ENCODE assay signal across 1 cellular context in genomic region chr18:54220406-54220805, GRCh38.
TF ChIP-seq lines count a peak whose summit lies in the region.

No MANE protein-coding gene starts in this region.

TF ChIP-seq in HepG2, 621 proteins besides CTCF, POLR2A, EP300 and RAD21:
- TF ChIP-seq ZNF614 (CRISPR knock-in tag; IDR thresholded peaks at IDR 0.05; ENCODE audit: borderline replicate concordance): no peak
- TF ChIP-seq, protein P1, sequence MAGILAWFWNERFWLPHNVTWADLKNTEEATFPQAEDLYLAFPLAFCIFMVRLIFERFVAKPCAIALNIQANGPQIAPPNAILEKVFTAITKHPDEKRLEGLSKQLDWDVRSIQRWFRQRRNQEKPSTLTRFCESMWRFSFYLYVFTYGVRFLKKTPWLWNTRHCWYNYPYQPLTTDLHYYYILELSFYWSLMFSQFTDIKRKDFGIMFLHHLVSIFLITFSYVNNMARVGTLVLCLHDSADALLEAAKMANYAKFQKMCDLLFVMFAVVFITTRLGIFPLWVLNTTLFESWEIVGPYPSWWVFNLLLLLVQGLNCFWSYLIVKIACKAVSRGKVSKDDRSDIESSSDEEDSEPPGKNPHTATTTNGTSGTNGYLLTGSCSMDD (CRISPR knock-in tag; IDR thresholded peaks at IDR 0.05): no peak
- no peak for TF ChIP-seq ZNF839 (CRISPR knock-in tag; IDR thresholded peaks at IDR 0.05; ENCODE audit: borderline replicate concordance)
- TF ChIP-seq HDAC1 (CRISPR knock-in tag; IDR thresholded peaks at IDR 0.05): no peak
- TF ChIP-seq BCLAF1 (IDR thresholded peaks at IDR 0.05): no peak
- TF ChIP-seq PHB2 (IDR thresholded peaks at IDR 0.05; ENCODE audit: partially characterized antibody): no peak
- no peak for TF ChIP-seq ZNF354B (CRISPR knock-in tag; IDR thresholded peaks at IDR 0.05)
- no peak for TF ChIP-seq NCOA1 (CRISPR knock-in tag; IDR thresholded peaks at IDR 0.05)
